ENCODE assay signal across 8 cellular contexts in genomic region chr15:34583399-34584320, GRCh38. TPM values are rescaled to one million over a fixed set of nuclear protein-coding genes. Genes with fewer than 3 reads are reported as not detected.
DNase-seq lines count a peak whose midpoint lies in the region; ATAC-seq and TF ChIP-seq lines count a peak whose summit lies in the region.

TSS of gene GOLGA8B (minus strand) at chr15:34583651. CDS start at chr15:34535912, 47,739 bp downstream.

- TF ChIP-seq CTCF in AG04450 (IDR thresholded peaks at IDR 0.05; ENCODE audit: low read depth, low read length) = no peak

- peaks cover 10% of the 10 kb centered on the region for H3K27me3 Mint-ChIP-seq in activated CD4-positive, alpha-beta memory T cell treated with anti-CD3 and anti-CD28 coated beads, Interleukin-2, amount 10 ng/mL, durations not matched to agents 7 days and 5 days
- H3K27me3 Mint-ChIP-seq in memory B cell = peaks cover 2% of the 10 kb centered on the region

- CTCF ChIA-PET in AG04450 (lab: Charles Lee) = no interaction called here
- CTCF ChIA-PET in activated CD4-positive, alpha-beta memory T cell treated with anti-CD3 and anti-CD28 coated beads, Interleukin-2, amount 10 ng/mL, durations not matched to agents 7 days and 5 days (lab: Charles Lee) = interaction anchor here (0.8 to 1.7 kb wide), 7 partner anchors 216 to 521 kb away, joined by 3 to 9 read pairs (median 3); partner anchors contain the start of genes KATNBL1, LPCAT4, NOP10 and NUTM1

- no peaks in the 10 kb centered on the region; the same call in 1 of the 2 replicates for H3K9me3 ChIP-seq in AG04450 (ENCODE audit: control insufficient read depth, insufficient read depth, low read length)
- H3K9me3 ChIP-seq in effector memory CD4-positive, alpha-beta T cell (ENCODE audit: control insufficient read depth, low read length) = no peaks in the 10 kb centered on the region

- H3K27me3 ChIP-seq in AG04450 (ENCODE audit: control insufficient read depth, insufficient read depth, low read length) = no peaks in the 10 kb centered on the region
- no peaks in the 10 kb centered on the region for H3K27me3 ChIP-seq in effector memory CD4-positive, alpha-beta T cell (replicated peaks; ENCODE audit: control insufficient read depth, insufficient read depth, low read length, poor library complexity, severe bottlenecking)

- DNase-seq in AG04450 (ENCODE audit: low read depth, low spot score) (no peak), NCI-H526 (lab: John Stamatoyannopoulos, UW) (peak; percentile 7 to 82), memory B cell (ENCODE audit: low spot score in 2 of 2) (peak; percentile 71 to 78)
- DNase-seq in activated CD4-positive, alpha-beta memory T cell treated with anti-CD3 and anti-CD28 coated beads, Interleukin-2, amount 10 ng/mL, durations not matched to agents 7 days and 5 days = peak; percentile 87
- DNase-seq in effector memory CD4-positive, alpha-beta T cell = peak; percentile 69 to 78 (median 75)
- DNase-seq in stimulated activated CD8-positive, alpha-beta memory T cell treated with anti-CD3 and anti-CD28 coated beads, Interleukin-12 subunit alpha, Interleukin-12 subunit beta, amount 100 ng/mL, for 24 hours (ENCODE audit: extremely low read depth) = peak; percentile 55

- H3K27ac Mint-ChIP-seq in activated CD4-positive, alpha-beta memory T cell treated with anti-CD3 and anti-CD28 coated beads, Interleukin-2, amount 10 ng/mL, durations not matched to agents 7 days and 5 days = peak within 1 kb of the TSS; percentile 86
- peak within 1 kb of the TSS; percentile 24 for H3K27ac Mint-ChIP-seq in memory B cell

- H3K9me3 Mint-ChIP-seq in activated CD4-positive, alpha-beta memory T cell treated with anti-CD3 and anti-CD28 coated beads, Interleukin-2, amount 10 ng/mL, durations not matched to agents 7 days and 5 days = no peaks in the 10 kb centered on the region
- no peaks in the 10 kb centered on the region for H3K9me3 Mint-ChIP-seq in memory B cell

- peaks cover 24% of the 10 kb centered on the region for H3K36me3 Mint-ChIP-seq in activated CD4-positive, alpha-beta memory T cell treated with anti-CD3 and anti-CD28 coated beads, Interleukin-2, amount 10 ng/mL, durations not matched to agents 7 days and 5 days (ENCODE audit: low read depth)
- H3K36me3 Mint-ChIP-seq in memory B cell = no peaks in the 10 kb centered on the region

- peak within 1 kb of the TSS; percentile 94 for H3K4me3 Mint-ChIP-seq in activated CD4-positive, alpha-beta memory T cell treated with anti-CD3 and anti-CD28 coated beads, Interleukin-2, amount 10 ng/mL, durations not matched to agents 7 days and 5 days
- peak within 1 kb of the TSS; percentile 95 for H3K4me3 Mint-ChIP-seq in memory B cell

- H3K36me3 ChIP-seq in effector memory CD4-positive, alpha-beta T cell (ENCODE audit: control insufficient read depth, insufficient read depth, low read length) = no peaks in the 10 kb centered on the region

- H3K27ac ChIP-seq in AG04450 (ENCODE audit: low read depth, low read length) = no peak within 1 kb of the TSS
- peak within 1 kb of the TSS; percentile 72 for H3K27ac ChIP-seq in effector memory CD4-positive, alpha-beta T cell (ENCODE audit: insufficient read depth, low read length, poor library complexity, severe bottlenecking)

- H3K4me1 ChIP-seq in effector memory CD4-positive, alpha-beta T cell (ENCODE audit: control insufficient read depth, insufficient read depth, low read length, poor library complexity, severe bottlenecking) = peaks cover 17% of the 10 kb centered on the region

- ATAC-seq in GM18870 (IDR thresholded peaks at IDR 0.05; ENCODE audit: unreplicated experiment) (peak; percentile 59), HG03108 (IDR thresholded peaks at IDR 0.05; ENCODE audit: unreplicated experiment) (peak; percentile 70), memory B cell (ENCODE audit: low read depth) (peak; percentile 79)

- POLR2A ChIA-PET in AG04450 (lab: Yijun Ruan, JAX) = interaction anchor here (0.6 to 1.1 kb wide), 2 partner anchors 241 to 360 kb away, joined by 3 read pairs; partner anchors contain the start of gene NOP10
- POLR2A ChIA-PET in activated CD4-positive, alpha-beta memory T cell treated with anti-CD3 and anti-CD28 coated beads, Interleukin-2, amount 10 ng/mL, durations not matched to agents 7 days and 5 days (lab: Charles Lee) = interaction anchor here (0.7 to 4.2 kb wide), 13 partner anchors 147 to 545 kb away, joined by 3 to 53 read pairs (median 8); partner anchors contain the start of genes AQR, AVEN, EMC7 and GOLGA8A

- peaks cover 60% of the 10 kb centered on the region for H3K4me1 Mint-ChIP-seq in activated CD4-positive, alpha-beta memory T cell treated with anti-CD3 and anti-CD28 coated beads, Interleukin-2, amount 10 ng/mL, durations not matched to agents 7 days and 5 days
- peaks cover 25% of the 10 kb centered on the region for H3K4me1 Mint-ChIP-seq in memory B cell

- peak within 1 kb of the TSS; percentile 72 for H3K4me3 ChIP-seq in AG04450 (ENCODE audit: low read depth, low read length)
- peak within 1 kb of the TSS; percentile 84 for H3K4me3 ChIP-seq in effector memory CD4-positive, alpha-beta T cell (ENCODE audit: insufficient read depth, low read depth, low read length, poor library complexity, severe bottlenecking)

RNA-seq across cellular contexts. Expression of gene GOLGA8B, which starts in this region (rescaled TPM):
- 21.3 and 25.6 TPM in 2 replicates for polyA plus RNA-seq in AG04450 (2011; rRNA removed)
- polyA minus RNA-seq in AG04450 (2011; rRNA and poly(A)+ RNA removed) = 9.0 and 12.3 TPM in 2 replicates
- 100 to 1,000 TPM; 252 to 258 TPM for total RNA-seq in activated CD4-positive, alpha-beta memory T cell treated with anti-CD3 and anti-CD28 coated beads, Interleukin-2, amount 10 ng/mL, durations not matched to agents 7 days and 5 days
